9 cellular contexts compared by ENCODE assay signal in the genomic region with DNA sequence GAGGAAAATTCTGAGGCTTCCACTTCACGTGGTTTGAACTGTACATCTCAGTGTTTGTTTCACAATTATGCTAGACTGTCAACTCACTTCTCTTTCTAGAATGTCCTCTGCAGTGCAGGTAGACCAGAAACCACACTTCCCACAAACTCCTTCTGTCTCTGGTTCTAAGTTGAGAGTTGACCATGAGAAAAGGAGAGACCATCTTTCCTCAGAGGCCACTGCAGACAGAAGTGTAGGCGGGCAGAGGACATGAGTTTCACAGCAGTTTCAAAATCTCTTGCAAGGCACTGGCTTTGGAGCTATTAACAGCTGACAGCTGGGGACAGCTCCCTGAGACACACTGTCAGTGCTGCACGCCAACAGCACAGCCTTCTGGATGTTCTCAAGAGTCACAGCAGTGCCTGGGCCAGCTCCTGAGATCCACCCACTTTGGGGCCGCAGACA. TPM values are rescaled to one million over a fixed set of nuclear protein-coding genes. Genes with fewer than 3 reads are reported as not detected.
A peak's percentile ranks its signal among the peaks of the same experiment; 100 is the strongest.
DNase-seq lines count a peak whose midpoint lies in the region; ATAC-seq, FAIRE-seq and TF ChIP-seq lines count a peak whose summit lies in the region.
"Had no signal": no experiment of that assay in that cellular context is flagged by ENCODE, and none has a peak within 500 bp of the region (broad histone marks: within the 10 kb centered on the region; RNA-seq: fewer than 3 reads in every experiment).

No MANE protein-coding gene starts in this region.

- peaks cover 7% of the 10 kb centered on the region for H3K4me1 Mint-ChIP-seq in glutamatergic neuron (ENCODE audit: low read depth, unreplicated experiment)
- no peaks in the 10 kb centered on the region for H3K4me1 Mint-ChIP-seq in effector memory CD8-positive, alpha-beta T cell (ENCODE audit: low read depth in 2 of 2)

- H3K27me3 Mint-ChIP-seq in glutamatergic neuron (ENCODE audit: unreplicated experiment) = peaks cover 4% of the 10 kb centered on the region
- H3K27me3 Mint-ChIP-seq in effector memory CD8-positive, alpha-beta T cell = no peaks in the 10 kb centered on the region

- TF ChIP-seq CTCF in D721Med (IDR thresholded peaks at IDR 0.05; ENCODE audit: insufficient read depth, missing control alignments) = peak; percentile 2
- no peak for TF ChIP-seq CTCF in glutamatergic neuron (IDR thresholded peaks at IDR 0.05; ENCODE audit: partially characterized antibody, unreplicated experiment)
- TF ChIP-seq CTCF in RWPE1 (conservative IDR thresholded peaks at IDR 0.05; ENCODE audit: low read depth) = no peak

- CTCF ChIA-PET in RWPE1 (lab: Yijun Ruan, JAX) = no interaction called here

- H3K27ac Mint-ChIP-seq in glutamatergic neuron (ENCODE audit: unreplicated experiment) = peak overlapping the region; percentile 68
- peak overlapping the region in 1 of 2 donors; percentile 0 for H3K27ac Mint-ChIP-seq in effector memory CD8-positive, alpha-beta T cell

- DNase-seq in D721Med (ENCODE audit: insufficient read length, low spot score) (no peak), glutamatergic neuron (peak; percentile 56), epidermal melanocyte (ENCODE audit: insufficient read length, low spot score) (no peak), NCI-H2227 treated with DMSO at 0.1 percent for 48 hours (lab: John Stamatoyannopoulos, UW) (no peak), RWPE1 (ENCODE audit: low spot score) (no peak)
- no peak for DNase-seq in effector memory CD8-positive, alpha-beta T cell

- H3K9me3 Mint-ChIP-seq in glutamatergic neuron (ENCODE audit: unreplicated experiment) = no peaks in the 10 kb centered on the region
- H3K9me3 Mint-ChIP-seq in effector memory CD8-positive, alpha-beta T cell = no peaks in the 10 kb centered on the region

- H3K36me3 Mint-ChIP-seq in glutamatergic neuron (ENCODE audit: unreplicated experiment) = no peaks in the 10 kb centered on the region
- peaks cover 46% of the 10 kb centered on the region for H3K36me3 Mint-ChIP-seq in effector memory CD8-positive, alpha-beta T cell (ENCODE audit: insufficient read depth)

- no peak overlapping the region for H3K27ac ChIP-seq in RWPE1

- POLR2A ChIA-PET in RWPE1 (lab: Yijun Ruan, JAX; ENCODE audit: low non-redundant PET) = interaction anchor here (0.5 kb wide), 1 partner anchor 176 kb away, joined by 3 read pairs; no protein-coding TSS in a partner anchor

- ATAC-seq in GM21381 (IDR thresholded peaks at IDR 0.05; ENCODE audit: unreplicated experiment) (peak; percentile 94), HG03460 (IDR thresholded peaks at IDR 0.05; ENCODE audit: unreplicated experiment) (peak; percentile 93)
- ATAC-seq in effector memory CD8-positive, alpha-beta T cell (replicated peaks) = no peak

- H3K4me3 Mint-ChIP-seq in glutamatergic neuron (ENCODE audit: unreplicated experiment) = no peak overlapping the region
- no peak overlapping the region for H3K4me3 Mint-ChIP-seq in effector memory CD8-positive, alpha-beta T cell

- no peak for FAIRE-seq in D721Med (lab: Jason Lieb, UNC)
- FAIRE-seq: G401.6 had no signal

RNA-seq across cellular contexts. Expression of a gene that starts 55.4 kb away (rescaled TPM):
- not detected for total RNA-seq in glutamatergic neuron (ENCODE audit: unreplicated experiment)

RNA-seq across cellular contexts. Expression of a gene that starts 56.2 kb away (rescaled TPM):
- 62.7 TPM for total RNA-seq in glutamatergic neuron (ENCODE audit: unreplicated experiment)
